In the genomic region with DNA sequence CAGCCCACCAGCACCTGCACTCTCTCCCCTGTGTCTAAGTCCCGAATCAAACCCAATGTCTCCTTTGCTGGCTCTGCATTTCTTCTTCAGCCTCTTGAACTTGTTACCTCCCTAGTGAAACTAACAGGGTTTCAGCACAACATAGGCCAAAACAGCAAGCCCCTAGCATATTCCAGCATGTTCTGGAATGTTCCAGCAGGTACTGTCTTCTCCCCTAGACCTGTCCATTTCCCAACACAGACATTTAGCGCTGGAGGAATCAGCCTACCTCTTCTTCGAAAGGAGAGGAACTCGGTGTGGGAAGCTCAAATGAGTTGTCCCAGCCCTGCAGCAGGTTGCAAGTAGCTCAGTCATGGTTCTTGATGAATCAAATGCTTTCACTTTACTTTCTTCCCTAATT, we compare ENCODE assay signal across 1 cellular context.
TF ChIP-seq lines count a peak whose summit lies in the region.

No MANE protein-coding gene starts in this region.

TF ChIP-seq in HepG2, 621 proteins besides CTCF, POLR2A, EP300 and RAD21 (continued from another document):
- TF ChIP-seq, protein P1, sequence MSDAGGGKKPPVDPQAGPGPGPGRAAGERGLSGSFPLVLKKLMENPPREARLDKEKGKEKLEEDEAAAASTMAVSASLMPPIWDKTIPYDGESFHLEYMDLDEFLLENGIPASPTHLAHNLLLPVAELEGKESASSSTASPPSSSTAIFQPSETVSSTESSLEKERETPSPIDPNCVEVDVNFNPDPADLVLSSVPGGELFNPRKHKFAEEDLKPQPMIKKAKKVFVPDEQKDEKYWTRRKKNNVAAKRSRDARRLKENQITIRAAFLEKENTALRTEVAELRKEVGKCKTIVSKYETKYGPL (CRISPR knock-in tag; IDR thresholded peaks at IDR 0.05) = no peak
- no peak for TF ChIP-seq PHB2 (IDR thresholded peaks at IDR 0.05; ENCODE audit: partially characterized antibody)
- no peak for TF ChIP-seq NBN (conservative IDR thresholded peaks at IDR 0.05)
- no peak for TF ChIP-seq REPIN1 (CRISPR knock-in tag; IDR thresholded peaks at IDR 0.05; ENCODE audit: borderline replicate concordance, low read depth)
- TF ChIP-seq HOXA9 (CRISPR knock-in tag; IDR thresholded peaks at IDR 0.05; ENCODE audit: borderline replicate concordance) = no peak
- TF ChIP-seq SMAD3 (CRISPR knock-in tag; IDR thresholded peaks at IDR 0.05) = no peak
- no peak for TF ChIP-seq ZNF501 (CRISPR knock-in tag; IDR thresholded peaks at IDR 0.05)
- no peak for TF ChIP-seq TEAD3 (CRISPR knock-in tag; optimal IDR thresholded peaks at IDR 0.05; ENCODE audit: borderline replicate concordance)
- TF ChIP-seq, protein P2, sequence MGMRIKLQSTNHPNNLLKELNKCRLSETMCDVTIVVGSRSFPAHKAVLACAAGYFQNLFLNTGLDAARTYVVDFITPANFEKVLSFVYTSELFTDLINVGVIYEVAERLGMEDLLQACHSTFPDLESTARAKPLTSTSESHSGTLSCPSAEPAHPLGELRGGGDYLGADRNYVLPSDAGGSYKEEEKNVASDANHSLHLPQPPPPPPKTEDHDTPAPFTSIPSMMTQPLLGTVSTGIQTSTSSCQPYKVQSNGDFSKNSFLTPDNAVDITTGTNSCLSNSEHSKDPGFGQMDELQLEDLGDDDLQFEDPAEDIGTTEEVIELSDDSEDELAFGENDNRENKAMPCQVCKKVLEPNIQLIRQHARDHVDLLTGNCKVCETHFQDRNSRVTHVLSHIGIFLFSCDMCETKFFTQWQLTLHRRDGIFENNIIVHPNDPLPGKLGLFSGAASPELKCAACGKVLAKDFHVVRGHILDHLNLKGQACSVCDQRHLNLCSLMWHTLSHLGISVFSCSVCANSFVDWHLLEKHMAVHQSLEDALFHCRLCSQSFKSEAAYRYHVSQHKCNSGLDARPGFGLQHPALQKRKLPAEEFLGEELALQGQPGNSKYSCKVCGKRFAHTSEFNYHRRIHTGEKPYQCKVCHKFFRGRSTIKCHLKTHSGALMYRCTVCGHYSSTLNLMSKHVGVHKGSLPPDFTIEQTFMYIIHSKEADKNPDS (CRISPR knock-in tag; IDR thresholded peaks at IDR 0.05) = no peak
